ENCODE assay signal across 1 cellular context in genomic region chr7:43038229-43038628, GRCh38.
TF ChIP-seq lines count a peak whose summit lies in the region.

No MANE protein-coding gene starts in this region.

TF ChIP-seq in K562, 482 proteins besides CTCF, POLR2A, EP300 and RAD21 (continued from another document):
- TF ChIP-seq NEUROD1 (IDR thresholded peaks at IDR 0.05; ENCODE audit: borderline replicate concordance, low read depth, low read length, partially characterized antibody), result no peak
- TF ChIP-seq U2AF2 (optimal IDR thresholded peaks at IDR 0.05; ENCODE audit: low read depth, low read length), result no peak
- no peak for TF ChIP-seq NR0B1 (IDR thresholded peaks at IDR 0.05; ENCODE audit: partially characterized antibody)
- TF ChIP-seq ZNF316 (IDR thresholded peaks at IDR 0.05), result no peak
- no peak for TF ChIP-seq DIDO1 (tag; IDR thresholded peaks at IDR 0.05; ENCODE audit: low read depth)
- no peak for TF ChIP-seq HDGF (IDR thresholded peaks at IDR 0.05)
- no peak for TF ChIP-seq SNIP1 (IDR thresholded peaks at IDR 0.05; ENCODE audit: low read depth)
- no peak for TF ChIP-seq ZNF3 (CRISPR knock-in tag; IDR thresholded peaks at IDR 0.05)
- TF ChIP-seq FOXO4 (CRISPR knock-in tag; IDR thresholded peaks at IDR 0.05), result no peak
- no peak for TF ChIP-seq ZBTB40 (IDR thresholded peaks at IDR 0.05)
- no peak for TF ChIP-seq ZBTB40 (CRISPR knock-in tag; IDR thresholded peaks at IDR 0.05)
- no peak for TF ChIP-seq CTBP1 (IDR thresholded peaks at IDR 0.05; ENCODE audit: borderline replicate concordance)
- TF ChIP-seq E2F3 (CRISPR knock-in tag; IDR thresholded peaks at IDR 0.05), result no peak
- TF ChIP-seq SAFB2 (IDR thresholded peaks at IDR 0.05; ENCODE audit: borderline replicate concordance, low read depth, low read length, severe bottlenecking), result no peak
- peak; percentile 50 for TF ChIP-seq ZNF592 (IDR thresholded peaks at IDR 0.05)
- TF ChIP-seq SIRT6 (IDR thresholded peaks at IDR 0.05; ENCODE audit: low read depth, low read length), result no peak
- no peak for TF ChIP-seq NCOA2 (IDR thresholded peaks at IDR 0.05; ENCODE audit: partially characterized antibody in 2 of 2)
- no peak for TF ChIP-seq ZNF274 (IDR thresholded peaks at IDR 0.05; ENCODE audit: borderline replicate concordance, low read depth, low read length)
- no peak for TF ChIP-seq SLC30A9 (CRISPR knock-in tag; IDR thresholded peaks at IDR 0.05)
- TF ChIP-seq MNT (conservative IDR thresholded peaks at IDR 0.05), result 0 out of 4 replicates have a peak, but pooled peaks of 1 of the 2 experiments have one; percentile 18
- TF ChIP-seq BRF2 (IDR thresholded peaks at IDR 0.05; ENCODE audit: borderline replicate concordance, insufficient read depth, insufficient read length), result no peak
- TF ChIP-seq ZNF639 (CRISPR knock-in tag; conservative IDR thresholded peaks at IDR 0.05 in 1 of 2, IDR thresholded peaks at IDR 0.05 in 1 of 2), result no peak
- TF ChIP-seq POLR3A (IDR thresholded peaks at IDR 0.05; ENCODE audit: borderline replicate concordance, extremely low read depth, insufficient read depth, insufficient read length), result no peak
